Comparison of ENCODE assay signal across 2 cellular contexts in the genomic region with DNA sequence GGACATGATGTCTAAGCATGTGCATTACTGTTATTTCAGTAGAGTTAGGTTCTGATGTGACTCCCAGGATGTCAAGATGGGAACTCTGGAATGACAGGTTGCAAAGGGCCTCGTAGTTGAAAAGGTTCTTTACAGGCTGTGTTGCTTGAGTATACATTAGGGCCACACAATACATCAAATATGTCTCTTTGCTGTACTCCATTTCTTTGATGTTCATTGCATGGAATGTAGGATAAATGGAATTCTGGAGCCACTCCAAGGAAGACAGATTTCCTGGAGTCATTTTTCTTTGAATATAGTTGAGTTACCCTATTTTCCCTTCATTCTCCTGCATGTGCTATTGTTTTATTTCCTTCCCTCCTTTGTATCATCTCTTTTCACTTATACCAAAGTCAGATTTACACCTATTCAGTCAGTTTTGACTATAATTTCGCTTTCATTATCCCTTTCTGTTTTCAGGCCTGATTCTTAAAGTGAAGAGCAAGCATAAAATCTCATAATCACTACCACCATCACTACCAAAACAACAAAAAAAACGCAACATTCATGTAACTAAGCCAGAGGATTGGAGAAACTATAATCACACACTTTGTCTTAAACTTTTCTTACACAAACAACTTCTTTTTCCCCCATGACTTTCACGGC.
TF ChIP-seq lines count a peak whose summit lies in the region.

No MANE protein-coding gene starts in this region.

TF ChIP-seq in IMR-90, 13 proteins besides CTCF, POLR2A, EP300 and RAD21:
- TF ChIP-seq, protein P1, sequence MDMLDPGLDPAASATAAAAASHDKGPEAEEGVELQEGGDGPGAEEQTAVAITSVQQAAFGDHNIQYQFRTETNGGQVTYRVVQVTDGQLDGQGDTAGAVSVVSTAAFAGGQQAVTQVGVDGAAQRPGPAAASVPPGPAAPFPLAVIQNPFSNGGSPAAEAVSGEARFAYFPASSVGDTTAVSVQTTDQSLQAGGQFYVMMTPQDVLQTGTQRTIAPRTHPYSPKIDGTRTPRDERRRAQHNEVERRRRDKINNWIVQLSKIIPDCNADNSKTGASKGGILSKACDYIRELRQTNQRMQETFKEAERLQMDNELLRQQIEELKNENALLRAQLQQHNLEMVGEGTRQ (IDR thresholded peaks at IDR 0.05; ENCODE audit: low read depth, low read length), result no peak
- TF ChIP-seq, protein P2, sequence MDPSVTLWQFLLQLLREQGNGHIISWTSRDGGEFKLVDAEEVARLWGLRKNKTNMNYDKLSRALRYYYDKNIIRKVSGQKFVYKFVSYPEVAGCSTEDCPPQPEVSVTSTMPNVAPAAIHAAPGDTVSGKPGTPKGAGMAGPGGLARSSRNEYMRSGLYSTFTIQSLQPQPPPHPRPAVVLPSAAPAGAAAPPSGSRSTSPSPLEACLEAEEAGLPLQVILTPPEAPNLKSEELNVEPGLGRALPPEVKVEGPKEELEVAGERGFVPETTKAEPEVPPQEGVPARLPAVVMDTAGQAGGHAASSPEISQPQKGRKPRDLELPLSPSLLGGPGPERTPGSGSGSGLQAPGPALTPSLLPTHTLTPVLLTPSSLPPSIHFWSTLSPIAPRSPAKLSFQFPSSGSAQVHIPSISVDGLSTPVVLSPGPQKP (IDR thresholded peaks at IDR 0.05; ENCODE audit: borderline replicate concordance, low read depth, low read length), result no peak
- TF ChIP-seq NFE2L2 (IDR thresholded peaks at IDR 0.05; ENCODE audit: low read depth, low read length), result no peak
TF ChIP-seq in IMR-90: peak in this region for 0.

TF ChIP-seq in endothelial cell of umbilical vein, 7 proteins besides CTCF, POLR2A, EP300 and RAD21:
- TF ChIP-seq GATA2 (IDR thresholded peaks at IDR 0.05; ENCODE audit: insufficient read depth, insufficient read length, low read depth, low read length) (no peak), MAX (IDR thresholded peaks at IDR 0.05; ENCODE audit: insufficient read depth, insufficient read length) (no peak), MYC (IDR thresholded peaks at IDR 0.05; ENCODE audit: low read depth, low read length) (no peak), EZH2 (IDR thresholded peaks at IDR 0.05; ENCODE audit: borderline replicate concordance, low read depth, low read length, severe bottlenecking) (no peak), FOS (IDR thresholded peaks at IDR 0.05; ENCODE audit: borderline replicate concordance, insufficient read depth, low read length) (no peak), JUN (IDR thresholded peaks at IDR 0.05; ENCODE audit: borderline replicate concordance, insufficient read depth, insufficient read length, low read depth) (no peak), POLR2AphosphoS5 (IDR thresholded peaks at IDR 0.05; ENCODE audit: insufficient read depth, low read depth, low read length) (no peak)
